In the genomic region with DNA sequence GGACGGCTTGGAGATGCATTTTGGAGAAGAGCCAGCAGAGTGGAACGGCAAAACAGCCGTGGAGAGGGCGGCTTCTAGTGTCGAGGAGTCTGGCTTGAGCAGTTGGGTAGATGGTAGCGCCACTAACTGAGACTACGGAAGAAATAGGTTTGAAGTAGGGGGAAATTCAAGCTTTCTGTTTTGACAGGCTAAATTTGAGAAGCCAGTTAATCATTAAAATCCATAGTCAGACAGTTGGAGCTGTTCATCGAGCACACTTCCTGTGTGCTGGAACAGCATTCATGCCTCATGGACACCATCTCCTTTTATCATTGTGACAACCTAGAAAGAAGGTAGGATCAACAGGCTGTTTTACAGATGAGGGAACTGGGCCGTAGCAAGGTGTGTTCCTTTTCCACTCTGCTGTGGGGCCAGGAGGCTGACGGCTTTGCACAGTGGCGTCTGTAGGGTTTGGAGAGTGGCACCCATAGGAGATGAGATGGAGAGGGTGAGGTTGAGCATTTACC, we compare ENCODE assay signal across 29 cellular contexts. TPM values are rescaled to one million over a fixed set of nuclear protein-coding genes. Genes with fewer than 3 reads are reported as not detected.
DNase-seq lines count a peak whose midpoint lies in the region; ATAC-seq, FAIRE-seq and TF ChIP-seq lines count a peak whose summit lies in the region.
"Had no signal": no experiment of that assay in that cellular context is flagged by ENCODE, and none has a peak within 500 bp of the region (broad histone marks: within the 10 kb centered on the region; RNA-seq: fewer than 3 reads in every experiment).

No MANE protein-coding gene starts in this region.

- FAIRE-seq in urothelium cell line (lab: Jason Lieb, UNC) = no peak

- peaks cover 4 to 9% of the 10 kb centered on the region in 2 experiments; a peak in 3 of 4 replicates for H3K79me1 ChIP-seq in IMR-90 (ENCODE audit: low read depth in 1 of 2, low read length in 2 of 2)

- no peak overlapping the region for H2AK5ac ChIP-seq in IMR-90 (ENCODE audit: low read depth, low read length)

- H2BK5ac ChIP-seq in IMR-90 (ENCODE audit: low read depth, low read length, poor library complexity, severe bottlenecking) = no peak overlapping the region

- no peak overlapping the region for H3K4me2 ChIP-seq in IMR-90 (ENCODE audit: low read depth, low read length)

- H3K27me3 ChIP-seq in IMR-90 (ENCODE audit: control insufficient read depth, insufficient read depth, low read length) = peaks cover 7% of the 10 kb centered on the region
- no peaks in the 10 kb centered on the region for H3K27me3 ChIP-seq in body of pancreas
- H3K27me3 ChIP-seq: colonic mucosa, left lung, vagina had no signal

- peaks cover 21% of the 10 kb centered on the region for H3K4me1 Mint-ChIP-seq in endothelial cell (ENCODE audit: unreplicated experiment)
- peaks cover 12% of the 10 kb centered on the region for H3K4me1 Mint-ChIP-seq in nephron

- no TSS peak for BruUV-seq in IMR-90 (replicated peaks; lab: Mats Ljungman, UMichigan)

- H3K27ac Mint-ChIP-seq in endothelial cell (ENCODE audit: unreplicated experiment) = peak overlapping the region; percentile 61
- peak overlapping the region; percentile 57 to 98 (median 62) for H3K27ac Mint-ChIP-seq in nephron
- H3K27ac Mint-ChIP-seq: activated naive CD8-positive, alpha-beta T cell treated with anti-CD3 and anti-CD28 coated beads, Interleukin-2, amount 50 U/mL, for 24 hours had no signal

- H4K5ac ChIP-seq in IMR-90 (ENCODE audit: low read depth, low read length) = no peak overlapping the region

- no peak overlapping the region for H2BK120ac ChIP-seq in IMR-90 (ENCODE audit: low read depth, low read length)

- 0 out of 2 replicates have a peak, but pooled peaks cover 1% of the 10 kb centered on the region for H3K9me1 ChIP-seq in IMR-90 (ENCODE audit: insufficient read depth, low read length)

- no peak overlapping the region for H4K8ac ChIP-seq in IMR-90 (ENCODE audit: low read depth in 2 of 2, low read length in 2 of 2)

- in situ Hi-C loops in Caki2 (cut with HindIII; ENCODE audit: low pct_unique_long_range_greater_than_20kb, low sequenced_read_pairs) (no loop called here), IMR-90 (cut with MboI; ENCODE audit: low sequenced_read_pairs) (no loop called here)

- no peak overlapping the region for H3K9ac ChIP-seq in IMR-90 (ENCODE audit: low read depth, low read length)

- no peak overlapping the region for H3K23ac ChIP-seq in IMR-90 (ENCODE audit: low read depth, low read length)

- no peak overlapping the region for H2AK9ac ChIP-seq in IMR-90 (replicated peaks; ENCODE audit: low read depth, low read length, poor library complexity)

- no peak overlapping the region for H4K91ac ChIP-seq in IMR-90 (ENCODE audit: insufficient read depth, low read depth, low read length)

- DNase-seq in Caki2 (ENCODE audit: low read depth) (peak; percentile 52), IMR-90 (no peak), endothelial cell (ENCODE audit: low spot score) (no peak), NOMO-1 treated with DMSO at 0.1 percent for 48 hours (lab: John Stamatoyannopoulos, UW; ENCODE audit: unreplicated experiment) (no peak), body of pancreas (no peak), NAMALWA (ENCODE audit: low spot score) (no peak), urothelium cell line (ENCODE audit: low spot score) (no peak)
- DNase-seq: activated CD4-positive, alpha-beta T cell treated with anti-CD3 and anti-CD28 coated beads, Interleukin-2, amount 50 U/mL, for 1 hour; activated CD8-positive, alpha-beta memory T cell treated with anti-CD3 and anti-CD28 coated beads, Interleukin-2, amount 50 U/mL, for 4 hours; activated effector memory CD4-positive, alpha-beta T cell treated with Interleukin-2 at 50 U/mL for 16 hours; activated naive CD8-positive, alpha-beta T cell treated with anti-CD3 and anti-CD28 coated beads, Interleukin-2, amount 50 U/mL, for 24 hours; colonic mucosa; DMS 273 treated with DMSO at 0.1 percent for 48 hours; GF-D8; head of caudate nucleus; NCI-H1436; NCI-H69; PC-3; right cardiac atrium; SHP77 treated with DMSO at 0.1 percent for 48 hours; stimulated activated CD8-positive, alpha-beta memory T cell treated with anti-CD3 and anti-CD28 coated beads, Interleukin-4, amount 100 ng/mL, for 48 hours; T-helper 1 cell had no signal

- H3K4me3 Mint-ChIP-seq in endothelial cell (ENCODE audit: unreplicated experiment) (no peak overlapping the region), nephron (peak overlapping the region in 1 of 3 experiments; percentile 65)
- H3K4me3 Mint-ChIP-seq: activated naive CD8-positive, alpha-beta T cell treated with anti-CD3 and anti-CD28 coated beads, Interleukin-2, amount 50 U/mL, for 24 hours; CD14-positive monocyte had no signal

- H2BK15ac ChIP-seq in IMR-90 (ENCODE audit: low read depth, low read length) = no peak overlapping the region

- CTCF ChIA-PET in IMR-90 (lab: Yijun Ruan, JAX) = no interaction called here

- 35% methylated on average over 4 of the region's 11 CpGs; no CpG with 5 or more reads in 1 of the 2 experiments for WGBS in IMR-90 (ENCODE audit: extremely low coverage in 2 of 2, insufficient read length in 1 of 2), 2 experiments
- 57 to 64% methylated on average over 11 of the region's 11 CpGs for WGBS in body of pancreas, 2 donors

- TF ChIP-seq POLR2A in IMR-90 (IDR thresholded peaks at IDR 0.05; ENCODE audit: low read depth, low read length) = no peak
- no peak for TF ChIP-seq POLR2A in body of pancreas (IDR thresholded peaks at IDR 0.05)

- ATAC-seq in IMR-90 (ENCODE audit: low read depth) = no peak
- no peak for ATAC-seq in body of pancreas
- ATAC-seq: activated naive CD8-positive, alpha-beta T cell treated with anti-CD3 and anti-CD28 coated beads, Interleukin-2, amount 50 U/mL, for 24 hours; HCT116; left lung; PC-3; right cardiac atrium had no signal

- no peaks in the 10 kb centered on the region for H3K9me3 ChIP-seq in IMR-90 (ENCODE audit: control insufficient read depth, insufficient read depth, low read length)
- H3K9me3 ChIP-seq in body of pancreas = no peaks in the 10 kb centered on the region
- H3K9me3 ChIP-seq: colonic mucosa, left lung, vagina had no signal

- no peaks in the 10 kb centered on the region for H4K20me1 ChIP-seq in IMR-90 (ENCODE audit: insufficient read depth, low read length)

- H3K18ac ChIP-seq in IMR-90 (ENCODE audit: low read depth, low read length) = no peak overlapping the region

- no peak overlapping the region for H3K14ac ChIP-seq in IMR-90 (replicated peaks; ENCODE audit: low read depth, low read length)

- H3K36me3 ChIP-seq in IMR-90 (ENCODE audit: control insufficient read depth, insufficient read depth, low read length) = no peaks in the 10 kb centered on the region
- H3K36me3 ChIP-seq in body of pancreas (replicated peaks in 1 of 2; ENCODE audit: insufficient read depth in 1 of 2, low read depth in 2 of 2) = no peaks in the 10 kb centered on the region
- H3K36me3 ChIP-seq: colonic mucosa, left lung, vagina had no signal

- H3K27me3 Mint-ChIP-seq in endothelial cell (ENCODE audit: unreplicated experiment) (peaks cover 22% of the 10 kb centered on the region), nephron (ENCODE audit: low read depth) (no peaks in the 10 kb centered on the region)

- no peak overlapping the region for H3K4ac ChIP-seq in IMR-90 (ENCODE audit: low read depth, low read length)

- H3K4me3 ChIP-seq in IMR-90 (ENCODE audit: insufficient read depth, low read depth, low read length) (no peak overlapping the region), body of pancreas (no peak overlapping the region)
- H3K4me3 ChIP-seq: colonic mucosa, left lung, vagina had no signal

- no peak overlapping the region for H3K27ac ChIP-seq in IMR-90 (ENCODE audit: insufficient read depth, low read length)
- H3K27ac ChIP-seq in body of pancreas = no peak overlapping the region
- H3K27ac ChIP-seq: colonic mucosa, left lung, vagina had no signal

- H2BK20ac ChIP-seq in IMR-90 (ENCODE audit: low read depth, low read length) = no peak overlapping the region

- POLR2A ChIA-PET in IMR-90 (lab: Charles Lee; ENCODE audit: unreplicated experiment) = interaction anchor here (0.6 kb wide), 1 partner anchor 28 kb away, joined by 4 read pairs; no protein-coding TSS in a partner anchor

- dilution Hi-C loops in IMR-90 (cut with HindIII; ENCODE audit: low sequenced_read_pairs, unreplicated experiment) = no loop called here

- H3K36me3 Mint-ChIP-seq in endothelial cell (ENCODE audit: low read depth, unreplicated experiment) = peaks cover 7% of the 10 kb centered on the region
- H3K36me3 Mint-ChIP-seq in nephron (ENCODE audit: low read depth) = no peaks in the 10 kb centered on the region
- H3K36me3 Mint-ChIP-seq: CD14-positive monocyte had no signal

- H3K56ac ChIP-seq in IMR-90 (ENCODE audit: extremely low read depth, insufficient read depth, low read length) = no peak overlapping the region

- peak overlapping the region; percentile 32 for H2AFZ ChIP-seq in IMR-90 (replicated peaks; ENCODE audit: low read length, poor library complexity)

- TF ChIP-seq RAD21 in IMR-90 (IDR thresholded peaks at IDR 0.05; ENCODE audit: low read length) = no peak

- H3K9me3 Mint-ChIP-seq in endothelial cell (ENCODE audit: unreplicated experiment) (no peaks in the 10 kb centered on the region), nephron (no peaks in the 10 kb centered on the region)
- H3K9me3 Mint-ChIP-seq: activated naive CD8-positive, alpha-beta T cell treated with anti-CD3 and anti-CD28 coated beads, Interleukin-2, amount 50 U/mL, for 24 hours; CD14-positive monocyte had no signal

- TF ChIP-seq CTCF in IMR-90 (conservative IDR thresholded peaks at IDR 0.05; ENCODE audit: low read depth, low read length) = no peak
- no peak for TF ChIP-seq CTCF in endothelial cell (IDR thresholded peaks at IDR 0.05; ENCODE audit: unreplicated experiment)
- no peak for TF ChIP-seq CTCF in nephron (IDR thresholded peaks at IDR 0.05; ENCODE audit: unreplicated experiment in 3 of 3)
- no peak for TF ChIP-seq CTCF in body of pancreas (IDR thresholded peaks at IDR 0.05)

- intact Hi-C loops in IMR-90 (cut with micrococcal nuclease) = loop anchor here (5.0 kb wide), 1 partner anchor 42 kb away; a partner anchor contains a TSS
- intact Hi-C loops in body of pancreas (cut with DNase I) = no loop called here

- H3K4me1 ChIP-seq in IMR-90 (ENCODE audit: control insufficient read depth, insufficient read depth, low read length) (peaks cover 3% of the 10 kb centered on the region), body of pancreas (peaks cover 12% of the 10 kb centered on the region)

RNA-seq across cellular contexts. Expression of a gene that starts 3.4 kb away (rescaled TPM):
- not detected in 2 replicates for total RNA-seq in Caki2 (2014; rRNA removed; shearing (Covaris generic); ENCODE audit: low replicate concordance)
- not detected in 2 replicates for total RNA-seq in IMR-90 (2012; rRNA removed)
- polyA plus RNA-seq in IMR-90 (2012; rRNA removed) = 0.03 TPM in 1 of 2 replicates, not detected in the other
- not detected in 2 replicates for polyA plus RNA-seq in IMR-90 (2012; cell fraction: cytosol; rRNA removed)
- polyA plus RNA-seq in IMR-90 (2012; cell fraction: nucleus; rRNA removed; ENCODE audit: low replicate concordance) = 0.03 and 0.05 TPM in 2 replicates
- total RNA-seq in endothelial cell (ENCODE audit: unreplicated experiment) = not detected
- total RNA-seq in body of pancreas = not detected
- total RNA-seq: left lung, mononuclear cell, omental fat pad, PC-3, right cardiac atrium, vagina had no signal
- polyA plus RNA-seq: CD14-positive monocyte, right cardiac atrium had no signal

RNA-seq across cellular contexts. Expression of a gene that starts 4.1 kb away (rescaled TPM):
- total RNA-seq in Caki2 (2014; rRNA removed; shearing (Covaris generic); ENCODE audit: low replicate concordance) = 239 and 330 TPM in 2 replicates
- total RNA-seq in IMR-90 (2012; rRNA removed) (176 and 191 TPM in 2 replicates), endothelial cell (ENCODE audit: unreplicated experiment) (540 TPM), body of pancreas (10 to 100 TPM; 59.7 to 94.3 TPM)
- polyA plus RNA-seq in IMR-90 (2012; rRNA removed) = 183 and 186 TPM in 2 replicates
- 89.2 and 302 TPM in 2 replicates for polyA plus RNA-seq in IMR-90 (2012; cell fraction: cytosol; rRNA removed)
- 127 and 231 TPM in 2 replicates for polyA plus RNA-seq in IMR-90 (2012; cell fraction: nucleus; rRNA removed; ENCODE audit: low replicate concordance)

RNA-seq across cellular contexts. Expression of a gene that starts 16.1 kb away (rescaled TPM):
- total RNA-seq in Caki2 (2014; rRNA removed; shearing (Covaris generic); ENCODE audit: low replicate concordance) = 22.6 and 24.3 TPM in 2 replicates
- total RNA-seq in IMR-90 (2012; rRNA removed) (4.1 and 4.2 TPM in 2 replicates), endothelial cell (ENCODE audit: unreplicated experiment) (67.1 TPM), body of pancreas (10 to 100 TPM; 19.4 to 21.3 TPM)
- polyA plus RNA-seq in IMR-90 (2012; rRNA removed) = 31.4 and 32.7 TPM in 2 replicates
- polyA plus RNA-seq in IMR-90 (2012; cell fraction: cytosol; rRNA removed) = 20.7 and 29.2 TPM in 2 replicates
- 92.9 and 175 TPM in 2 replicates for polyA plus RNA-seq in IMR-90 (2012; cell fraction: nucleus; rRNA removed; ENCODE audit: low replicate concordance)

RNA-seq across cellular contexts. Expression of a gene that starts 27.3 kb away (rescaled TPM):
- 0.06 and 0.84 TPM in 2 replicates for total RNA-seq in Caki2 (2014; rRNA removed; shearing (Covaris generic); ENCODE audit: low replicate concordance)
- total RNA-seq in IMR-90 (2012; rRNA removed) = 0.36 and 0.83 TPM in 2 replicates
- polyA plus RNA-seq in IMR-90 (2012; rRNA removed) = 2.7 and 2.9 TPM in 2 replicates
- 0.88 and 1.4 TPM in 2 replicates for polyA plus RNA-seq in IMR-90 (2012; cell fraction: cytosol; rRNA removed)
- polyA plus RNA-seq in IMR-90 (2012; cell fraction: nucleus; rRNA removed; ENCODE audit: low replicate concordance) = 20.7 and 30.0 TPM in 2 replicates
- 7.3 TPM for total RNA-seq in endothelial cell (ENCODE audit: unreplicated experiment)
- 1 to 10 TPM; 1.3 to 2.9 TPM for total RNA-seq in body of pancreas

RNA-seq across cellular contexts. Expression of a gene that starts 31.3 kb away (rescaled TPM):
- 30.8 and 32.8 TPM in 2 replicates for total RNA-seq in Caki2 (2014; rRNA removed; shearing (Covaris generic); ENCODE audit: low replicate concordance)
- total RNA-seq in IMR-90 (2012; rRNA removed) (19.2 and 19.7 TPM in 2 replicates), endothelial cell (ENCODE audit: unreplicated experiment) (62.8 TPM), body of pancreas (10 to 100 TPM; 36.6 to 40.7 TPM)
- polyA plus RNA-seq in IMR-90 (2012; rRNA removed) = 53.0 and 61.2 TPM in 2 replicates
- polyA plus RNA-seq in IMR-90 (2012; cell fraction: cytosol; rRNA removed) = 18.2 and 18.6 TPM in 2 replicates
- polyA plus RNA-seq in IMR-90 (2012; cell fraction: nucleus; rRNA removed; ENCODE audit: low replicate concordance) = 460 and 576 TPM in 2 replicates
